1 cellular context compared by ENCODE assay signal in the genomic region with DNA sequence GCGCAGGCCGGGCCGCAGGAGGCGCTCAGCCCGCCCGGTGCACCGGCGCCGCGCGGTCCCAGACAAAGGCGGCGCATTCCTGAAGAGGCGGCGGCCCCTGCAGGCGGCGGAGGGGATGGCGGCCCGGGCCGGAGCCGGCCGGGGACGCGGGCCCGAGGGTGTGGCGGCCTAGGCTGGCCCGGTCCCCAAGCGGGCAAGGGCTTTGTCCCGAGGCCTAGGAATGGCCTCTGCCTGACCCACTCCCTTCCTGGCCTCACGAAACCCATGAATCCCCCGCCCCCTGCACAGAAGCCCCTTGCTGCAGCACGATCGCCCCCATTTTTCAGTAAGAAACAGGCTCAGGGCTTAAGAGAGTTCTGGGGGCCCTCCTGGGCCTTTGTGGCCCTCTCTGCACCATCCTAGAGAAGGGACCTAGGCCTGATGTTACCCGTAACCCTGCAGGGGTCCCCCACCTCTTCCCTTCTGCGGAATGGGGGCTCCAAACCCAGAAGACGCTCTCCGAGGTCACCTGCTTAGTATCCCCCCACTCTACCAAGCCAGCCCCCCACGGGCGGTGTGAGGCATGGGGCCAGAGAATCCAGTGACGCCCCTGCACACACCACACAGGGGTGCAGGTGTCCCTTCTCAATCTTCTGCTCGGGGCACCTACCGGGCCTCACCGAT.
A peak's percentile ranks its signal among the peaks of the same experiment; 100 is the strongest.
TF ChIP-seq lines count a peak whose summit lies in the region.

No MANE protein-coding gene starts in this region.

TF ChIP-seq in K562, 482 proteins besides CTCF, POLR2A, EP300 and RAD21 (continued from another document and continues in another):
- TF ChIP-seq, protein P1, sequence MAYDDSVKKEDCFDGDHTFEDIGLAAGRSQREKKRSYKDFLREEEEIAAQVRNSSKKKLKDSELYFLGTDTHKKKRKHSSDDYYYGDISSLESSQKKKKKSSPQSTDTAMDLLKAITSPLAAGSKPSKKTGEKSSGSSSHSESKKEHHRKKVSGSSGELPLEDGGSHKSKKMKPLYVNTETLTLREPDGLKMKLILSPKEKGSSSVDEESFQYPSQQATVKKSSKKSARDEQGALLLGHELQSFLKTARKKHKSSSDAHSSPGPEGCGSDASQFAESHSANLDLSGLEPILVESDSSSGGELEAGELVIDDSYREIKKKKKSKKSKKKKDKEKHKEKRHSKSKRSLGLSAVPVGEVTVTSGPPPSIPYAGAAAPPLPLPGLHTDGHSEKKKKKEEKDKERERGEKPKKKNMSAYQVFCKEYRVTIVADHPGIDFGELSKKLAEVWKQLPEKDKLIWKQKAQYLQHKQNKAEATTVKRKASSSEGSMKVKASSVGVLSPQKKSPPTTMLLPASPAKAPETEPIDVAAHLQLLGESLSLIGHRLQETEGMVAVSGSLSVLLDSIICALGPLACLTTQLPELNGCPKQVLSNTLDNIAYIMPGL (CRISPR knock-in tag; IDR thresholded peaks at IDR 0.05) = peak; percentile 30; the same call in 1 of the 2 replicates
- no peak; the same call in 1 of the 2 replicates for TF ChIP-seq HDAC6 (IDR thresholded peaks at IDR 0.05; ENCODE audit: low read depth, low read length)
- TF ChIP-seq MTF1 (CRISPR knock-in tag; IDR thresholded peaks at IDR 0.05; ENCODE audit: borderline replicate concordance) = no peak
- no peak for TF ChIP-seq ZNF274 (IDR thresholded peaks at IDR 0.05; ENCODE audit: borderline replicate concordance, low read depth, low read length)
- no peak for TF ChIP-seq NFYB (IDR thresholded peaks at IDR 0.05; ENCODE audit: extremely low read depth, insufficient read length)
- no peak for TF ChIP-seq RHOXF2B (CRISPR knock-in tag; conservative IDR thresholded peaks at IDR 0.05)
- TF ChIP-seq MCM7 (IDR thresholded peaks at IDR 0.05) = no peak
- TF ChIP-seq, protein P2, sequence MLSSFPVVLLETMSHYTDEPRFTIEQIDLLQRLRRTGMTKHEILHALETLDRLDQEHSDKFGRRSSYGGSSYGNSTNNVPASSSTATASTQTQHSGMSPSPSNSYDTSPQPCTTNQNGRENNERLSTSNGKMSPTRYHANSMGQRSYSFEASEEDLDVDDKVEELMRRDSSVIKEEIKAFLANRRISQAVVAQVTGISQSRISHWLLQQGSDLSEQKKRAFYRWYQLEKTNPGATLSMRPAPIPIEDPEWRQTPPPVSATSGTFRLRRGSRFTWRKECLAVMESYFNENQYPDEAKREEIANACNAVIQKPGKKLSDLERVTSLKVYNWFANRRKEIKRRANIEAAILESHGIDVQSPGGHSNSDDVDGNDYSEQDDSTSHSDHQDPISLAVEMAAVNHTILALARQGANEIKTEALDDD (IDR thresholded peaks at IDR 0.05) = no peak
- TF ChIP-seq SRSF7 (optimal IDR thresholded peaks at IDR 0.05; ENCODE audit: low read depth, low read length) = no peak
- TF ChIP-seq ETV1 (tag; conservative IDR thresholded peaks at IDR 0.05; ENCODE audit: low read depth) = no peak
- no peak for TF ChIP-seq CREB1 (IDR thresholded peaks at IDR 0.05)
- no peak for TF ChIP-seq CREB1 (CRISPR knock-in tag; IDR thresholded peaks at IDR 0.05)
- TF ChIP-seq, protein P3, sequence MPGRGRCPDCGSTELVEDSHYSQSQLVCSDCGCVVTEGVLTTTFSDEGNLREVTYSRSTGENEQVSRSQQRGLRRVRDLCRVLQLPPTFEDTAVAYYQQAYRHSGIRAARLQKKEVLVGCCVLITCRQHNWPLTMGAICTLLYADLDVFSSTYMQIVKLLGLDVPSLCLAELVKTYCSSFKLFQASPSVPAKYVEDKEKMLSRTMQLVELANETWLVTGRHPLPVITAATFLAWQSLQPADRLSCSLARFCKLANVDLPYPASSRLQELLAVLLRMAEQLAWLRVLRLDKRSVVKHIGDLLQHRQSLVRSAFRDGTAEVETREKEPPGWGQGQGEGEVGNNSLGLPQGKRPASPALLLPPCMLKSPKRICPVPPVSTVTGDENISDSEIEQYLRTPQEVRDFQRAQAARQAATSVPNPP (IDR thresholded peaks at IDR 0.05; ENCODE audit: borderline replicate concordance, insufficient read depth, insufficient read length) = no peak
- TF ChIP-seq, protein P4, sequence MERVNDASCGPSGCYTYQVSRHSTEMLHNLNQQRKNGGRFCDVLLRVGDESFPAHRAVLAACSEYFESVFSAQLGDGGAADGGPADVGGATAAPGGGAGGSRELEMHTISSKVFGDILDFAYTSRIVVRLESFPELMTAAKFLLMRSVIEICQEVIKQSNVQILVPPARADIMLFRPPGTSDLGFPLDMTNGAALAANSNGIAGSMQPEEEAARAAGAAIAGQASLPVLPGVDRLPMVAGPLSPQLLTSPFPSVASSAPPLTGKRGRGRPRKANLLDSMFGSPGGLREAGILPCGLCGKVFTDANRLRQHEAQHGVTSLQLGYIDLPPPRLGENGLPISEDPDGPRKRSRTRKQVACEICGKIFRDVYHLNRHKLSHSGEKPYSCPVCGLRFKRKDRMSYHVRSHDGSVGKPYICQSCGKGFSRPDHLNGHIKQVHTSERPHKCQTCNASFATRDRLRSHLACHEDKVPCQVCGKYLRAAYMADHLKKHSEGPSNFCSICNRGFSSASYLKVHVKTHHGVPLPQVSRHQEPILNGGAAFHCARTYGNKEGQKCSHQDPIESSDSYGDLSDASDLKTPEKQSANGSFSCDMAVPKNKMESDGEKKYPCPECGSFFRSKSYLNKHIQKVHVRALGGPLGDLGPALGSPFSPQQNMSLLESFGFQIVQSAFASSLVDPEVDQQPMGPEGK (CRISPR knock-in tag; IDR thresholded peaks at IDR 0.05; ENCODE audit: borderline replicate concordance) = no peak
- no peak for TF ChIP-seq EP400 (IDR thresholded peaks at IDR 0.05)
- peak in 1 of 2 experiments; percentile 92; a peak in 1 of 4 replicates for TF ChIP-seq NONO (IDR thresholded peaks at IDR 0.05; ENCODE audit: low read depth in 2 of 2, low read length in 1 of 2)
- no peak for TF ChIP-seq ZNF316 (IDR thresholded peaks at IDR 0.05)
- no peak for TF ChIP-seq ZNF695 (CRISPR knock-in tag; IDR thresholded peaks at IDR 0.05)
- TF ChIP-seq MYNN (IDR thresholded peaks at IDR 0.05) = peak; percentile 53; the same call in 1 of the 2 replicates
- TF ChIP-seq MYNN (CRISPR knock-in tag; IDR thresholded peaks at IDR 0.05) = no peak; the same call in 1 of the 2 replicates
- peak; percentile 60; the same call in 1 of the 2 replicates for TF ChIP-seq ETV5 (CRISPR knock-in tag; IDR thresholded peaks at IDR 0.05; ENCODE audit: low read depth)
- TF ChIP-seq SMC3 (conservative IDR thresholded peaks at IDR 0.05; ENCODE audit: insufficient read depth, low read depth, low read length) = peak; percentile 93
- no peak for TF ChIP-seq ZNF707 (CRISPR knock-in tag; conservative IDR thresholded peaks at IDR 0.05)
- 0 out of 2 replicates have a peak, but pooled peaks have one; percentile 50 for TF ChIP-seq ZNF224 (CRISPR knock-in tag; IDR thresholded peaks at IDR 0.05)
- TF ChIP-seq, protein P5, sequence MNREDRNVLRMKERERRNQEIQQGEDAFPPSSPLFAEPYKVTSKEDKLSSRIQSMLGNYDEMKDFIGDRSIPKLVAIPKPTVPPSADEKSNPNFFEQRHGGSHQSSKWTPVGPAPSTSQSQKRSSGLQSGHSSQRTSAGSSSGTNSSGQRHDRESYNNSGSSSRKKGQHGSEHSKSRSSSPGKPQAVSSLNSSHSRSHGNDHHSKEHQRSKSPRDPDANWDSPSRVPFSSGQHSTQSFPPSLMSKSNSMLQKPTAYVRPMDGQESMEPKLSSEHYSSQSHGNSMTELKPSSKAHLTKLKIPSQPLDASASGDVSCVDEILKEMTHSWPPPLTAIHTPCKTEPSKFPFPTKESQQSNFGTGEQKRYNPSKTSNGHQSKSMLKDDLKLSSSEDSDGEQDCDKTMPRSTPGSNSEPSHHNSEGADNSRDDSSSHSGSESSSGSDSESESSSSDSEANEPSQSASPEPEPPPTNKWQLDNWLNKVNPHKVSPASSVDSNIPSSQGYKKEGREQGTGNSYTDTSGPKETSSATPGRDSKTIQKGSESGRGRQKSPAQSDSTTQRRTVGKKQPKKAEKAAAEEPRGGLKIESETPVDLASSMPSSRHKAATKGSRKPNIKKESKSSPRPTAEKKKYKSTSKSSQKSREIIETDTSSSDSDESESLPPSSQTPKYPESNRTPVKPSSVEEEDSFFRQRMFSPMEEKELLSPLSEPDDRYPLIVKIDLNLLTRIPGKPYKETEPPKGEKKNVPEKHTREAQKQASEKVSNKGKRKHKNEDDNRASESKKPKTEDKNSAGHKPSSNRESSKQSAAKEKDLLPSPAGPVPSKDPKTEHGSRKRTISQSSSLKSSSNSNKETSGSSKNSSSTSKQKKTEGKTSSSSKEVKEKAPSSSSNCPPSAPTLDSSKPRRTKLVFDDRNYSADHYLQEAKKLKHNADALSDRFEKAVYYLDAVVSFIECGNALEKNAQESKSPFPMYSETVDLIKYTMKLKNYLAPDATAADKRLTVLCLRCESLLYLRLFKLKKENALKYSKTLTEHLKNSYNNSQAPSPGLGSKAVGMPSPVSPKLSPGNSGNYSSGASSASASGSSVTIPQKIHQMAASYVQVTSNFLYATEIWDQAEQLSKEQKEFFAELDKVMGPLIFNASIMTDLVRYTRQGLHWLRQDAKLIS (CRISPR knock-in tag; IDR thresholded peaks at IDR 0.05) = no peak
- 0 out of 2 replicates have a peak, but pooled peaks have one; percentile 58 for TF ChIP-seq NR4A1 (CRISPR knock-in tag; IDR thresholded peaks at IDR 0.05)
- no peak for TF ChIP-seq NR4A1 (tag; IDR thresholded peaks at IDR 0.05)
- TF ChIP-seq KLF10 (CRISPR knock-in tag; IDR thresholded peaks at IDR 0.05) = no peak
- no peak; the same call in 1 of the 2 replicates for TF ChIP-seq GABPB1 (CRISPR knock-in tag; IDR thresholded peaks at IDR 0.05)
- TF ChIP-seq, protein P6, sequence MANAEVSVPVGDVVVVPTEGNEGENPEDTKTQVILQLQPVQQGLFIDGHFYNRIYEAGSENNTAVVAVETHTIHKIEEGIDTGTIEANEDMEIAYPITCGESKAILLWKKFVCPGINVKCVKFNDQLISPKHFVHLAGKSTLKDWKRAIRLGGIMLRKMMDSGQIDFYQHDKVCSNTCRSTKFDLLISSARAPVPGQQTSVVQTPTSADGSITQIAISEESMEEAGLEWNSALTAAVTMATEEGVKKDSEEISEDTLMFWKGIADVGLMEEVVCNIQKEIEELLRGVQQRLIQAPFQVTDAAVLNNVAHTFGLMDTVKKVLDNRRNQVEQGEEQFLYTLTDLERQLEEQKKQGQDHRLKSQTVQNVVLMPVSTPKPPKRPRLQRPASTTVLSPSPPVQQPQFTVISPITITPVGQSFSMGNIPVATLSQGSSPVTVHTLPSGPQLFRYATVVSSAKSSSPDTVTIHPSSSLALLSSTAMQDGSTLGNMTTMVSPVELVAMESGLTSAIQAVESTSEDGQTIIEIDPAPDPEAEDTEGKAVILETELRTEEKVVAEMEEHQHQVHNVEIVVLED (CRISPR knock-in tag; IDR thresholded peaks at IDR 0.05) = 0 out of 2 replicates have a peak, but pooled peaks have one; percentile 23
- TF ChIP-seq JUNB (CRISPR knock-in tag; conservative IDR thresholded peaks at IDR 0.05) = no peak
- TF ChIP-seq DACH1 (IDR thresholded peaks at IDR 0.05; ENCODE audit: partially characterized antibody) = no peak
- TF ChIP-seq HOXB6 (CRISPR knock-in tag; IDR thresholded peaks at IDR 0.05; ENCODE audit: borderline replicate concordance) = no peak; the same call in 1 of the 2 replicates
- TF ChIP-seq ZC3H8 (IDR thresholded peaks at IDR 0.05) = no peak
- no peak; the same call in 1 of the 2 replicates for TF ChIP-seq NR3C1 (CRISPR knock-in tag; IDR thresholded peaks at IDR 0.05)
- TF ChIP-seq SP1 (CRISPR knock-in tag; IDR thresholded peaks at IDR 0.05) = peak; percentile 15; the same call in 1 of the 2 replicates
- no peak; the same call in 1 of the 2 replicates for TF ChIP-seq ELF2 (CRISPR knock-in tag; IDR thresholded peaks at IDR 0.05)
- TF ChIP-seq ZFPM2 (CRISPR knock-in tag; IDR thresholded peaks at IDR 0.05) = no peak
- TF ChIP-seq POLR2AphosphoS2 (IDR thresholded peaks at IDR 0.05; ENCODE audit: low read length) = no peak
- no peak for TF ChIP-seq GATAD2A (IDR thresholded peaks at IDR 0.05)
- no peak for TF ChIP-seq DNMT1 (IDR thresholded peaks at IDR 0.05)
- TF ChIP-seq, protein P7, sequence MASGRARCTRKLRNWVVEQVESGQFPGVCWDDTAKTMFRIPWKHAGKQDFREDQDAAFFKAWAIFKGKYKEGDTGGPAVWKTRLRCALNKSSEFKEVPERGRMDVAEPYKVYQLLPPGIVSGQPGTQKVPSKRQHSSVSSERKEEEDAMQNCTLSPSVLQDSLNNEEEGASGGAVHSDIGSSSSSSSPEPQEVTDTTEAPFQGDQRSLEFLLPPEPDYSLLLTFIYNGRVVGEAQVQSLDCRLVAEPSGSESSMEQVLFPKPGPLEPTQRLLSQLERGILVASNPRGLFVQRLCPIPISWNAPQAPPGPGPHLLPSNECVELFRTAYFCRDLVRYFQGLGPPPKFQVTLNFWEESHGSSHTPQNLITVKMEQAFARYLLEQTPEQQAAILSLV (tag; IDR thresholded peaks at IDR 0.05) = no peak
- no peak for TF ChIP-seq ZNF324 (CRISPR knock-in tag; IDR thresholded peaks at IDR 0.05)
- TF ChIP-seq, protein P8, sequence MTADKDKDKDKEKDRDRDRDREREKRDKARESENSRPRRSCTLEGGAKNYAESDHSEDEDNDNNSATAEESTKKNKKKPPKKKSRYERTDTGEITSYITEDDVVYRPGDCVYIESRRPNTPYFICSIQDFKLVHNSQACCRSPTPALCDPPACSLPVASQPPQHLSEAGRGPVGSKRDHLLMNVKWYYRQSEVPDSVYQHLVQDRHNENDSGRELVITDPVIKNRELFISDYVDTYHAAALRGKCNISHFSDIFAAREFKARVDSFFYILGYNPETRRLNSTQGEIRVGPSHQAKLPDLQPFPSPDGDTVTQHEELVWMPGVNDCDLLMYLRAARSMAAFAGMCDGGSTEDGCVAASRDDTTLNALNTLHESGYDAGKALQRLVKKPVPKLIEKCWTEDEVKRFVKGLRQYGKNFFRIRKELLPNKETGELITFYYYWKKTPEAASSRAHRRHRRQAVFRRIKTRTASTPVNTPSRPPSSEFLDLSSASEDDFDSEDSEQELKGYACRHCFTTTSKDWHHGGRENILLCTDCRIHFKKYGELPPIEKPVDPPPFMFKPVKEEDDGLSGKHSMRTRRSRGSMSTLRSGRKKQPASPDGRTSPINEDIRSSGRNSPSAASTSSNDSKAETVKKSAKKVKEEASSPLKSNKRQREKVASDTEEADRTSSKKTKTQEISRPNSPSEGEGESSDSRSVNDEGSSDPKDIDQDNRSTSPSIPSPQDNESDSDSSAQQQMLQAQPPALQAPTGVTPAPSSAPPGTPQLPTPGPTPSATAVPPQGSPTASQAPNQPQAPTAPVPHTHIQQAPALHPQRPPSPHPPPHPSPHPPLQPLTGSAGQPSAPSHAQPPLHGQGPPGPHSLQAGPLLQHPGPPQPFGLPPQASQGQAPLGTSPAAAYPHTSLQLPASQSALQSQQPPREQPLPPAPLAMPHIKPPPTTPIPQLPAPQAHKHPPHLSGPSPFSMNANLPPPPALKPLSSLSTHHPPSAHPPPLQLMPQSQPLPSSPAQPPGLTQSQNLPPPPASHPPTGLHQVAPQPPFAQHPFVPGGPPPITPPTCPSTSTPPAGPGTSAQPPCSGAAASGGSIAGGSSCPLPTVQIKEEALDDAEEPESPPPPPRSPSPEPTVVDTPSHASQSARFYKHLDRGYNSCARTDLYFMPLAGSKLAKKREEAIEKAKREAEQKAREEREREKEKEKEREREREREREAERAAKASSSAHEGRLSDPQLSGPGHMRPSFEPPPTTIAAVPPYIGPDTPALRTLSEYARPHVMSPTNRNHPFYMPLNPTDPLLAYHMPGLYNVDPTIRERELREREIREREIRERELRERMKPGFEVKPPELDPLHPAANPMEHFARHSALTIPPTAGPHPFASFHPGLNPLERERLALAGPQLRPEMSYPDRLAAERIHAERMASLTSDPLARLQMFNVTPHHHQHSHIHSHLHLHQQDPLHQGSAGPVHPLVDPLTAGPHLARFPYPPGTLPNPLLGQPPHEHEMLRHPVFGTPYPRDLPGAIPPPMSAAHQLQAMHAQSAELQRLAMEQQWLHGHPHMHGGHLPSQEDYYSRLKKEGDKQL (CRISPR knock-in tag; IDR thresholded peaks at IDR 0.05; ENCODE audit: borderline replicate concordance) = no peak; the same call in 1 of the 2 replicates
- peak; percentile 88 for TF ChIP-seq ZFX (CRISPR knock-in tag; IDR thresholded peaks at IDR 0.05)
- TF ChIP-seq MAFG (tag; conservative IDR thresholded peaks at IDR 0.05) = no peak
- peak; percentile 40 for TF ChIP-seq HMGN3 (IDR thresholded peaks at IDR 0.05; ENCODE audit: borderline replicate concordance, extremely low read depth, insufficient read length, low read depth, low read length)
